Comparison of ENCODE assay signal across 14 cellular contexts in the genomic region with DNA sequence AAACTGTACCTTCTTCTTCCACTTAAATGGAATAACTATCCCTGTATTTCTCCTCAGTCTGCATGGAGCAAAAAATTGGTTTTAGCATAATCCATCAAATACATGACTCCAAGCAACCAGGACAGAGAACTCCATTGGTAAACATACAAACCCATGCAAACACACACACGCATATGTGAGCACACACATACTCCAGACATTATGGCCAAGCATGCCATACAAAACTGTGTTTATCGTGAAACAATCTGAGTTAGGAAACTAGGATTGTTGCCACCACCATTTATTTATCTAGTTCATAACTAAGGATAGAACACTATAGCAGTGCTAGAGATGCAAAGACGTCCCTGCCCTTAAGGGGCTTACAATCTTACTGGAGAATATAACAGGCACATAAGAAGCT.
DNase-seq lines count a peak whose midpoint lies in the region; ATAC-seq and TF ChIP-seq lines count a peak whose summit lies in the region.
"Had no signal": no experiment of that assay in that cellular context is flagged by ENCODE, and none has a peak within 500 bp of the region (broad histone marks: within the 10 kb centered on the region; RNA-seq: fewer than 3 reads in every experiment).

No MANE protein-coding gene starts in this region.

- H4K8ac ChIP-seq in mesenchymal stem cell (ENCODE audit: low read length): no peak overlapping the region

- H3K23ac ChIP-seq in mesenchymal stem cell (ENCODE audit: low read length in 2 of 2): no peak overlapping the region

- no peaks in the 10 kb centered on the region for H3K4me1 ChIP-seq in CD8-positive, alpha-beta T cell (ENCODE audit: insufficient read depth, low read length)
- H3K4me1 ChIP-seq in mesenchymal stem cell (ENCODE audit: control insufficient read depth, insufficient read depth, low read depth, low read length): no peaks in the 10 kb centered on the region

- no peak overlapping the region for H3K27ac ChIP-seq in CD8-positive, alpha-beta T cell (ENCODE audit: low read depth, low read length)
- H3K27ac ChIP-seq in mesenchymal stem cell (ENCODE audit: low read length, poor library complexity, severe bottlenecking): no peak overlapping the region

- peak overlapping the region; percentile 56 for H3K27ac Mint-ChIP-seq in activated T-cell treated with anti-CD3 and anti-CD28 coated beads, Interleukin-2, amount 50 U/mL, for 24 hours
- no peak overlapping the region for H3K27ac Mint-ChIP-seq in activated T-cell treated with anti-CD3 and anti-CD28 coated beads, Interleukin-2, amount 50 U/mL, for 72 hours
- H3K27ac Mint-ChIP-seq in CD8-positive, alpha-beta T cell: peak overlapping the region; percentile 16
- H3K27ac Mint-ChIP-seq in activated T-helper 17 cell treated with anti-CD3 and anti-CD28 coated beads, Interleukin-2, amount 50 U/mL, for 72 hours: peak overlapping the region; percentile 29
- H3K27ac Mint-ChIP-seq: B cell, H9 had no signal

- no peaks in the 10 kb centered on the region for H3K79me1 ChIP-seq in mesenchymal stem cell (replicated peaks; ENCODE audit: low read length, poor library complexity, severe bottlenecking)

- H3K9me3 ChIP-seq in CD8-positive, alpha-beta T cell (ENCODE audit: low read length): no peaks in the 10 kb centered on the region
- H3K9me3 ChIP-seq in mesenchymal stem cell (ENCODE audit: control insufficient read depth, low read length): no peaks in the 10 kb centered on the region

- H3K36me3 Mint-ChIP-seq in activated T-cell treated with anti-CD3 and anti-CD28 coated beads, Interleukin-2, amount 50 U/mL, for 24 hours (ENCODE audit: low read depth): peaks cover 57% of the 10 kb centered on the region
- H3K36me3 Mint-ChIP-seq in activated T-cell treated with anti-CD3 and anti-CD28 coated beads, Interleukin-2, amount 50 U/mL, for 72 hours (ENCODE audit: insufficient read depth in 2 of 2): peaks cover 5 to 25% of the 10 kb centered on the region in 2 donors
- peaks cover 52% of the 10 kb centered on the region for H3K36me3 Mint-ChIP-seq in CD8-positive, alpha-beta T cell
- H3K36me3 Mint-ChIP-seq in activated T-helper 17 cell treated with anti-CD3 and anti-CD28 coated beads, Interleukin-2, amount 50 U/mL, for 72 hours (ENCODE audit: low read depth): peaks cover 47% of the 10 kb centered on the region

- peak overlapping the region; percentile 30 for H2BK15ac ChIP-seq in mesenchymal stem cell (ENCODE audit: low read depth, poor library complexity, severe bottlenecking)

- H3K4me1 Mint-ChIP-seq in activated T-cell treated with anti-CD3 and anti-CD28 coated beads, Interleukin-2, amount 50 U/mL, for 24 hours (ENCODE audit: low read depth): peaks cover 30% of the 10 kb centered on the region
- peaks cover 17% of the 10 kb centered on the region for H3K4me1 Mint-ChIP-seq in activated T-cell treated with anti-CD3 and anti-CD28 coated beads, Interleukin-2, amount 50 U/mL, for 72 hours (ENCODE audit: low read depth)
- peaks cover 3% of the 10 kb centered on the region for H3K4me1 Mint-ChIP-seq in CD8-positive, alpha-beta T cell (ENCODE audit: low read depth)
- H3K4me1 Mint-ChIP-seq in activated T-helper 17 cell treated with anti-CD3 and anti-CD28 coated beads, Interleukin-2, amount 50 U/mL, for 72 hours: peaks cover 5% of the 10 kb centered on the region
- H3K4me1 Mint-ChIP-seq: H9 had no signal

- no peak overlapping the region for H3K4me2 ChIP-seq in mesenchymal stem cell (ENCODE audit: low read length, poor library complexity, severe bottlenecking)

- H3K4me3 Mint-ChIP-seq in activated T-cell treated with anti-CD3 and anti-CD28 coated beads, Interleukin-2, amount 50 U/mL, for 24 hours: no peak overlapping the region
- H3K4me3 Mint-ChIP-seq in activated T-cell treated with anti-CD3 and anti-CD28 coated beads, Interleukin-2, amount 50 U/mL, for 72 hours: no peak overlapping the region
- H3K4me3 Mint-ChIP-seq in CD8-positive, alpha-beta T cell: no peak overlapping the region
- H3K4me3 Mint-ChIP-seq in activated T-helper 17 cell treated with anti-CD3 and anti-CD28 coated beads, Interleukin-2, amount 50 U/mL, for 72 hours: no peak overlapping the region
- H3K4me3 Mint-ChIP-seq: B cell; CD4-positive, alpha-beta T cell; H9 had no signal

- H2AK5ac ChIP-seq in mesenchymal stem cell (ENCODE audit: low read length, severe bottlenecking): no peak overlapping the region

- H2BK5ac ChIP-seq in mesenchymal stem cell (ENCODE audit: low read depth, low read length, poor library complexity, severe bottlenecking): no peak overlapping the region

- H2AFZ ChIP-seq in mesenchymal stem cell (ENCODE audit: low read depth, low read length): no peak overlapping the region

- H3K27me3 Mint-ChIP-seq in activated T-cell treated with anti-CD3 and anti-CD28 coated beads, Interleukin-2, amount 50 U/mL, for 24 hours: no peaks in the 10 kb centered on the region
- H3K27me3 Mint-ChIP-seq in activated T-cell treated with anti-CD3 and anti-CD28 coated beads, Interleukin-2, amount 50 U/mL, for 72 hours (ENCODE audit: low read depth): no peaks in the 10 kb centered on the region
- no peaks in the 10 kb centered on the region for H3K27me3 Mint-ChIP-seq in CD8-positive, alpha-beta T cell (ENCODE audit: low read depth)
- no peaks in the 10 kb centered on the region for H3K27me3 Mint-ChIP-seq in activated T-helper 17 cell treated with anti-CD3 and anti-CD28 coated beads, Interleukin-2, amount 50 U/mL, for 72 hours
- H3K27me3 Mint-ChIP-seq: B cell; CD4-positive, alpha-beta T cell had no signal

- whole genome bisulfite sequencing in mesenchymal stem cell: 100% methylated on average over 3 of the region's 3 CpGs

- H4K91ac ChIP-seq in mesenchymal stem cell (ENCODE audit: low read length): no peak overlapping the region

- H3K4me3 ChIP-seq in CD8-positive, alpha-beta T cell (ENCODE audit: low read depth, low read length): no peak overlapping the region
- no peak overlapping the region for H3K4me3 ChIP-seq in mesenchymal stem cell (ENCODE audit: insufficient read depth in 1 of 2, low read depth in 1 of 2, low read length in 2 of 2)

- CTCF ChIA-PET in CD8-positive, alpha-beta T cell (lab: Charles Lee): interaction anchor here (1.0 to 2.5 kb wide), 3 partner anchors 14 to 244 kb away, joined by 3 to 11 read pairs (median 3); no protein-coding TSS in a partner anchor

- POLR2A ChIA-PET in CD8-positive, alpha-beta T cell (lab: Charles Lee): no interaction called here

- no peak overlapping the region for H2BK12ac ChIP-seq in mesenchymal stem cell (ENCODE audit: low read length in 2 of 2)

- no peak for TF ChIP-seq CTCF in CD8-positive, alpha-beta T cell (IDR thresholded peaks at IDR 0.05)

- intact Hi-C loops in CD8-positive, alpha-beta T cell (cut with DNase I, micrococcal nuclease): no loop called here

- H3K36me3 ChIP-seq in CD8-positive, alpha-beta T cell (ENCODE audit: insufficient read depth, low read length): peaks cover 17% of the 10 kb centered on the region
- H3K36me3 ChIP-seq in mesenchymal stem cell (ENCODE audit: control insufficient read depth in 1 of 2, insufficient read depth in 2 of 2, low read depth in 1 of 2, low read length in 2 of 2): peaks cover 9 to 51% of the 10 kb centered on the region in 2 experiments

- H3K4ac ChIP-seq in mesenchymal stem cell (ENCODE audit: low read depth in 1 of 2, low read length in 2 of 2): no peak overlapping the region

- no peaks in the 10 kb centered on the region for H3K27me3 ChIP-seq in CD8-positive, alpha-beta T cell (ENCODE audit: insufficient read depth, low read length)
- no peaks in the 10 kb centered on the region for H3K27me3 ChIP-seq in mesenchymal stem cell (ENCODE audit: control insufficient read depth in 1 of 2, insufficient read depth in 1 of 2, low read length in 2 of 2)

- no peak overlapping the region for H2BK120ac ChIP-seq in mesenchymal stem cell (ENCODE audit: low read depth, low read length)

- no peak for DNase-seq in activated T-cell treated with anti-CD3 and anti-CD28 coated beads, Interleukin-2, amount 50 U/mL, for 24 hours
- no peak for DNase-seq in activated T-cell treated with anti-CD3 and anti-CD28 coated beads, Interleukin-2, amount 50 U/mL, for 72 hours
- no peak for DNase-seq in CD8-positive, alpha-beta T cell
- DNase-seq in mesenchymal stem cell (no peak), UCSD-AML1 (lab: John Stamatoyannopoulos, UW; ENCODE audit: unreplicated experiment) (no peak), NCI-H82 treated with DMSO at 0.1 percent for 48 hours (lab: John Stamatoyannopoulos, UW; ENCODE audit: unreplicated experiment) (no peak), EL (no peak)
- DNase-seq: C1 segment of cervical spinal cord; CD4-positive, alpha-beta T cell; DMS79; GOT3; H9 had no signal

- H3K9ac ChIP-seq in mesenchymal stem cell (ENCODE audit: low read length): no peak overlapping the region

- no peak overlapping the region for H3K18ac ChIP-seq in mesenchymal stem cell (ENCODE audit: low read depth in 1 of 2, low read length in 2 of 2)

- ATAC-seq in activated T-cell treated with anti-CD3 and anti-CD28 coated beads, Interleukin-2, amount 50 U/mL, for 72 hours (replicated peaks in 1 of 2): no peak
- ATAC-seq in CD8-positive, alpha-beta T cell: no peak
- no peak for ATAC-seq in activated T-helper 17 cell treated with anti-CD3 and anti-CD28 coated beads, Interleukin-2, amount 50 U/mL, for 72 hours (replicated peaks)

- H3K9me3 Mint-ChIP-seq in activated T-cell treated with anti-CD3 and anti-CD28 coated beads, Interleukin-2, amount 50 U/mL, for 24 hours: no peaks in the 10 kb centered on the region
- no peaks in the 10 kb centered on the region for H3K9me3 Mint-ChIP-seq in activated T-cell treated with anti-CD3 and anti-CD28 coated beads, Interleukin-2, amount 50 U/mL, for 72 hours
- no peaks in the 10 kb centered on the region for H3K9me3 Mint-ChIP-seq in CD8-positive, alpha-beta T cell
- no peaks in the 10 kb centered on the region for H3K9me3 Mint-ChIP-seq in activated T-helper 17 cell treated with anti-CD3 and anti-CD28 coated beads, Interleukin-2, amount 50 U/mL, for 72 hours
- H3K9me3 Mint-ChIP-seq: CD4-positive, alpha-beta T cell; H9 had no signal

- no peak overlapping the region for H3K14ac ChIP-seq in mesenchymal stem cell (ENCODE audit: low read length in 2 of 2)
